24 cellular contexts compared by ENCODE assay signal in the genomic region with DNA sequence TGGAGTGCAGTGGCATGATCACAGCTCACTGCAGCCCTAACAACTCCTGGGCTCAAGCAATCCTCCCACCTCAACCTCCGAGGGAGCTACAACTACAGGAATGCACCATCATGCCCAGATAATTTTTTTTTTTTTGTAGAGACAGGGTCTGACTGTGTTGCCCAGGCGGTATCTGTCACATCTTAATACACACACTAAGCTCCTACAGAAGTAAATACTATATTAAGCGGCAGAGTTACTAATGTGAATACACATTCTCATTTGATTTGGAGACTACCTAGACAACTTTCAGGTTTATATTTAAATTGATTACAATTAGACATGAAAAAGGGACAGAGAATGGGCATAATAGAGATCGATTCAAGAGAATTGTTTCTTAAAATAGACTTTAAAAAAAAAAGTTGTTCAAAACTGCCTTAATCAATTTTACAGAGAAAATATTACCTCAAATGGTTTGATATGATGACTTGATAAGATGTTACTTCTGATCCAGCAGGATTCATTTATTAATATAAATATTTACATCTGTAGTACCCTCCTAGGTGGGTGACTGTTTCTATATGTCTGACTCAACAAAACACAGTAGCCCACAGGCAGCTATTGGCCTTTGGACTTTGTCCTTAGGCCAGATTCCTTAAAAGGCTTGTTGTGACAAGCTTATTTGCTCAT. TPM values are rescaled to one million over a fixed set of nuclear protein-coding genes. Genes with fewer than 3 reads are reported as not detected.
DNase-seq lines count a peak whose midpoint lies in the region; ATAC-seq, FAIRE-seq and TF ChIP-seq lines count a peak whose summit lies in the region.
"Had no signal": no experiment of that assay in that cellular context is flagged by ENCODE, and none has a peak within 500 bp of the region (broad histone marks: within the 10 kb centered on the region; RNA-seq: fewer than 3 reads in every experiment).

No MANE protein-coding gene starts in this region.

- H3K36me3 ChIP-seq in body of pancreas (replicated peaks in 1 of 2; ENCODE audit: insufficient read depth in 1 of 2, low read depth in 2 of 2) (no peaks in the 10 kb centered on the region), liver (ENCODE audit: control insufficient read depth in 4 of 4, insufficient read depth in 3 of 4, low read depth in 1 of 4, low read length in 3 of 4) (peaks cover 0 to 1% (median 0%) of the 10 kb centered on the region in 4 donors)
- H3K36me3 ChIP-seq: adrenal gland, left lung, thyroid gland had no signal

- peak; percentile 48 to 56 for TF ChIP-seq RAD21 in liver (IDR thresholded peaks at IDR 0.05)

- H3K27ac ChIP-seq in body of pancreas (peak overlapping the region in 3 of 4 donors; percentile 27 to 71 (median 38)), liver (ENCODE audit: low read depth in 1 of 2, low read length in 2 of 2) (peak overlapping the region; percentile 90 to 96)
- H3K27ac ChIP-seq: adrenal gland, left lung, thyroid gland had no signal

- H3K4me3 ChIP-seq in body of pancreas (no peak overlapping the region), liver (ENCODE audit: low read depth in 1 of 3, low read length in 3 of 3) (peak overlapping the region in 2 of 3 donors; percentile 79 to 81)
- H3K4me3 ChIP-seq: adrenal gland, left lung, thyroid gland had no signal

- no peak for FAIRE-seq in GM12891 (lab: Jason Lieb, UNC)
- FAIRE-seq: TTC549 had no signal

- H3K9me3 ChIP-seq in body of pancreas: no peaks in the 10 kb centered on the region
- no peaks in the 10 kb centered on the region for H3K9me3 ChIP-seq in liver (ENCODE audit: control insufficient read depth in 4 of 4, low read length in 3 of 4)
- H3K9me3 ChIP-seq: adrenal gland, left lung, thyroid gland had no signal

- intact Hi-C loops in body of pancreas (cut with DNase I): no loop called here

- DNase-seq in NCI-H146 (lab: John Stamatoyannopoulos, UW): peak; percentile 3
- no peak for DNase-seq in NCI-H146 treated with DMSO at 0.1 percent for 48 hours (lab: John Stamatoyannopoulos, UW; ENCODE audit: unreplicated experiment)
- peak in 2 of 4 donors; percentile 41 to 45 for DNase-seq in body of pancreas
- no peak for DNase-seq in GM12891 (ENCODE audit: insufficient read length, low spot score)
- DNase-seq in NCI-H2196 treated with DMSO at 0.1 percent for 48 hours (lab: John Stamatoyannopoulos, UW; ENCODE audit: unreplicated experiment): no peak
- no peak for DNase-seq in SIG-M5 treated with dmso at 0.1 percent for 504 hours (lab: John Stamatoyannopoulos, UW; ENCODE audit: unreplicated experiment)
- DNase-seq: 8988T; activated CD4-positive, alpha-beta T cell treated with anti-CD3 and anti-CD28 coated beads, Interleukin-2, amount 10 ng/mL, durations not matched to agents 7 days and 5 days; activated CD8-positive, alpha-beta memory T cell treated with anti-CD3 and anti-CD28 coated beads, Interleukin-2, amount 50 U/mL, for 48 hours; activated gamma-delta T cell; adrenal gland; caudate nucleus; GDM1; left lung; MM.1S; NCI-H1930; NCI-H446; retina; stimulated activated CD4-positive, alpha-beta T cell treated with anti-CD3 and anti-CD28 coated beads, Interleukin-15, amount 100 ng/mL, for 24 hours; stimulated activated naive B cell treated with anti-CD40 and anti-IgM and Interleukin-4, amounts not matched to agents 10 μg/mL and 1 μg/mL and 100 μg/mL, for 72 hours; thyroid gland had no signal

- peaks cover 65% of the 10 kb centered on the region for H3K4me1 ChIP-seq in body of pancreas
- peaks cover 4 to 31% (median 11%) of the 10 kb centered on the region in 4 donors for H3K4me1 ChIP-seq in liver (ENCODE audit: control insufficient read depth in 4 of 4, insufficient read depth in 4 of 4, low read length in 3 of 4)
- H3K4me1 ChIP-seq: adrenal gland, left lung had no signal

- TF ChIP-seq POLR2A in body of pancreas (IDR thresholded peaks at IDR 0.05) (no peak), GM12891 (IDR thresholded peaks at IDR 0.05; ENCODE audit: low read depth, low read length) (no peak)

- peak overlapping the region; percentile 95 to 100 for H3K9ac ChIP-seq in liver (ENCODE audit: low read depth in 1 of 2, low read length in 2 of 2)

- no peak for TF ChIP-seq CTCF in body of pancreas (IDR thresholded peaks at IDR 0.05)
- no peak for TF ChIP-seq CTCF in liver (IDR thresholded peaks at IDR 0.05; ENCODE audit: low read depth, low read length, missing input control)

- ATAC-seq in body of pancreas (peak; percentile 72), esophagus mucosa (no peak)
- ATAC-seq: left lung; stimulated activated naive B cell treated with anti-CD40 and anti-IgM and Interleukin-4, amounts not matched to agents 10 μg/mL and 1 μg/mL and 100 μg/mL, for 72 hours had no signal

- no peaks in the 10 kb centered on the region for H3K27me3 ChIP-seq in body of pancreas
- no peaks in the 10 kb centered on the region for H3K27me3 ChIP-seq in liver (ENCODE audit: control insufficient read depth in 4 of 4, insufficient read depth in 4 of 4, low read length in 3 of 4)
- H3K27me3 ChIP-seq: adrenal gland, left lung, thyroid gland had no signal

- WGBS in body of pancreas, 2 donors: 35 to 41% methylated on average over 4 of the region's 4 CpGs
- WGBS in liver: 38% methylated on average over 4 of the region's 4 CpGs

TF ChIP-seq in liver, 16 proteins besides CTCF, POLR2A, EP300 and RAD21 (continues in another document):
- TF ChIP-seq FOXA1 (IDR thresholded peaks at IDR 0.05): peak; percentile 10
- TF ChIP-seq, protein P1, sequence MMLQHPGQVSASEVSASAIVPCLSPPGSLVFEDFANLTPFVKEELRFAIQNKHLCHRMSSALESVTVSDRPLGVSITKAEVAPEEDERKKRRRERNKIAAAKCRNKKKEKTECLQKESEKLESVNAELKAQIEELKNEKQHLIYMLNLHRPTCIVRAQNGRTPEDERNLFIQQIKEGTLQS (IDR thresholded peaks at IDR 0.05): peak; percentile 67
- TF ChIP-seq NR2F2 (IDR thresholded peaks at IDR 0.05): peak; percentile 52
- TF ChIP-seq RXRA (IDR thresholded peaks at IDR 0.05): peak; percentile 65 to 73
- peak; percentile 99 for TF ChIP-seq HNF4G (IDR thresholded peaks at IDR 0.05)
- TF ChIP-seq, protein P2, sequence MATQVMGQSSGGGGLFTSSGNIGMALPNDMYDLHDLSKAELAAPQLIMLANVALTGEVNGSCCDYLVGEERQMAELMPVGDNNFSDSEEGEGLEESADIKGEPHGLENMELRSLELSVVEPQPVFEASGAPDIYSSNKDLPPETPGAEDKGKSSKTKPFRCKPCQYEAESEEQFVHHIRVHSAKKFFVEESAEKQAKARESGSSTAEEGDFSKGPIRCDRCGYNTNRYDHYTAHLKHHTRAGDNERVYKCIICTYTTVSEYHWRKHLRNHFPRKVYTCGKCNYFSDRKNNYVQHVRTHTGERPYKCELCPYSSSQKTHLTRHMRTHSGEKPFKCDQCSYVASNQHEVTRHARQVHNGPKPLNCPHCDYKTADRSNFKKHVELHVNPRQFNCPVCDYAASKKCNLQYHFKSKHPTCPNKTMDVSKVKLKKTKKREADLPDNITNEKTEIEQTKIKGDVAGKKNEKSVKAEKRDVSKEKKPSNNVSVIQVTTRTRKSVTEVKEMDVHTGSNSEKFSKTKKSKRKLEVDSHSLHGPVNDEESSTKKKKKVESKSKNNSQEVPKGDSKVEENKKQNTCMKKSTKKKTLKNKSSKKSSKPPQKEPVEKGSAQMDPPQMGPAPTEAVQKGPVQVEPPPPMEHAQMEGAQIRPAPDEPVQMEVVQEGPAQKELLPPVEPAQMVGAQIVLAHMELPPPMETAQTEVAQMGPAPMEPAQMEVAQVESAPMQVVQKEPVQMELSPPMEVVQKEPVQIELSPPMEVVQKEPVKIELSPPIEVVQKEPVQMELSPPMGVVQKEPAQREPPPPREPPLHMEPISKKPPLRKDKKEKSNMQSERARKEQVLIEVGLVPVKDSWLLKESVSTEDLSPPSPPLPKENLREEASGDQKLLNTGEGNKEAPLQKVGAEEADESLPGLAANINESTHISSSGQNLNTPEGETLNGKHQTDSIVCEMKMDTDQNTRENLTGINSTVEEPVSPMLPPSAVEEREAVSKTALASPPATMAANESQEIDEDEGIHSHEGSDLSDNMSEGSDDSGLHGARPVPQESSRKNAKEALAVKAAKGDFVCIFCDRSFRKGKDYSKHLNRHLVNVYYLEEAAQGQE (IDR thresholded peaks at IDR 0.05): no peak

TF ChIP-seq in GM12891, 5 proteins besides CTCF, POLR2A, EP300 and RAD21:
- no peak for TF ChIP-seq PAX5 (IDR thresholded peaks at IDR 0.05; ENCODE audit: insufficient read depth, low read length, severe bottlenecking)
- no peak for TF ChIP-seq POLR2AphosphoS5 (IDR thresholded peaks at IDR 0.05; ENCODE audit: low read depth, low read length)
- TF ChIP-seq POU2F2 (IDR thresholded peaks at IDR 0.05; ENCODE audit: low read depth, low read length): no peak
- no peak for TF ChIP-seq SPI1 (IDR thresholded peaks at IDR 0.05; ENCODE audit: low read depth, low read length)
- TF ChIP-seq TAF1 (IDR thresholded peaks at IDR 0.05; ENCODE audit: low read depth, low read length): no peak

RNA-seq across cellular contexts. Expression of a gene that starts 7.1 kb away (rescaled TPM):
- 10 to 100 TPM; 11.5 to 26.7 TPM for total RNA-seq in body of pancreas
- total RNA-seq in liver: 100 to 1,000 TPM; 190 to 237 TPM
- 100 to 1,000 TPM in 1 of 2 donors, 10 to 100 TPM in 1; 34.3 to 114 TPM for polyA plus RNA-seq in liver
- 35.5 TPM for polyA plus RNA-seq in GM12891 (2012; ENCODE audit: low read depth, missing spikeins)
- 97.3 TPM for total RNA-seq in esophagus mucosa

Comparison
In these comparisons a context has a peak if more than half of its experiments do, and no peak if none do; other contexts are left out.
1. H3K4me3 ChIP-seq: peak in liver (2 of 3); none in body of pancreas (0 of 2).